ENCODE assay signal across 1 cellular context in genomic region chr11:133956650-133957633, GRCh38.
TF ChIP-seq lines count a peak whose summit lies in the region.

IGSF9B (minus strand) TSS chr11:133956968; CDS start chr11:133956754, 214 bp downstream.

TF ChIP-seq in HepG2, 621 proteins besides CTCF, POLR2A, EP300 and RAD21 (continued from another document):
- TF ChIP-seq UBTF (CRISPR knock-in tag; IDR thresholded peaks at IDR 0.05) (no peak), NFYC (CRISPR knock-in tag; IDR thresholded peaks at IDR 0.05) (peak; percentile 70), NFYB (CRISPR knock-in tag; IDR thresholded peaks at IDR 0.05) (peak; percentile 73), ZNF530 (CRISPR knock-in tag; IDR thresholded peaks at IDR 0.05; ENCODE audit: low read depth) (no peak), CEBPG (CRISPR knock-in tag; IDR thresholded peaks at IDR 0.05) (no peak), ZNF281 (CRISPR knock-in tag; IDR thresholded peaks at IDR 0.05; ENCODE audit: borderline replicate concordance) (no peak), RCOR2 (CRISPR knock-in tag; IDR thresholded peaks at IDR 0.05) (no peak), SP140L (CRISPR knock-in tag; IDR thresholded peaks at IDR 0.05; ENCODE audit: borderline replicate concordance) (no peak), ZNF317 (CRISPR knock-in tag; IDR thresholded peaks at IDR 0.05) (no peak), ZNF816 (CRISPR knock-in tag; IDR thresholded peaks at IDR 0.05; ENCODE audit: borderline replicate concordance) (no peak), PLSCR1 (CRISPR knock-in tag; IDR thresholded peaks at IDR 0.05; ENCODE audit: borderline replicate concordance) (no peak), ZBTB37 (CRISPR knock-in tag; IDR thresholded peaks at IDR 0.05) (no peak), ZNF512 (CRISPR knock-in tag; IDR thresholded peaks at IDR 0.05) (no peak)
